ENCODE assay signal across 8 cellular contexts in genomic region chr2:85886585-85886984, GRCh38. TPM values are rescaled to one million over a fixed set of nuclear protein-coding genes. Genes with fewer than 3 reads are reported as not detected.
DNase-seq lines count a peak whose midpoint lies in the region; ATAC-seq and TF ChIP-seq lines count a peak whose summit lies in the region.

No MANE protein-coding gene starts in this region.

- peak; percentile 98 for DNase-seq in EL
- no peak for DNase-seq in T-helper 17 cell
- DNase-seq in astrocyte of the spinal cord (ENCODE audit: low read depth, low spot score): peak; percentile 87
- DNase-seq in lower leg skin (ENCODE audit: low spot score in 2 of 2): peak; percentile 80 to 94
- peak in 2 of 3 experiments; percentile 48 to 53 for DNase-seq in stimulated activated CD4-positive, alpha-beta T cell treated with anti-CD3 and anti-CD28 coated beads, TNF-alpha, amount 100 ng/mL, for 4 hours (ENCODE audit: low read depth in 3 of 3)
- DNase-seq in NCI-H146 (lab: John Stamatoyannopoulos, UW): no peak

- peak overlapping the region; percentile 91 for H3K4me3 Mint-ChIP-seq in T-helper 17 cell

- no peak for ATAC-seq in T-helper 17 cell
- ATAC-seq in GM21447 (IDR thresholded peaks at IDR 0.05; ENCODE audit: unreplicated experiment): no peak
- ATAC-seq in HG02981 (IDR thresholded peaks at IDR 0.05; ENCODE audit: unreplicated experiment): no peak

- in situ Hi-C loops in astrocyte of the spinal cord (cut with HindIII; ENCODE audit: low sequenced_read_pairs): no loop called here

- H3K27ac Mint-ChIP-seq in T-helper 17 cell: peak overlapping the region; percentile 91

- H3K4me1 Mint-ChIP-seq in T-helper 17 cell: peaks cover 45% of the 10 kb centered on the region

- WGBS in lower leg skin, 2 donors: 6 to 12% methylated on average over 11 of the region's 11 CpGs

- H3K9me3 ChIP-seq in T-helper 17 cell (ENCODE audit: control insufficient read depth, low read length, poor library complexity, severe bottlenecking): no peaks in the 10 kb centered on the region

- intact Hi-C loops in lower leg skin (cut with DNase I; ENCODE audit: low total_unique reads): loop anchor here (5.0 kb wide), 1 partner anchor 191 kb away; no protein-coding TSS in a partner anchor

- peaks cover 3% of the 10 kb centered on the region for H3K36me3 Mint-ChIP-seq in T-helper 17 cell (ENCODE audit: low read depth)

- TF ChIP-seq POLR2A in lower leg skin (IDR thresholded peaks at IDR 0.05): no peak

- H3K27me3 Mint-ChIP-seq in T-helper 17 cell: no peaks in the 10 kb centered on the region

- no peak for TF ChIP-seq CTCF in astrocyte of the spinal cord (IDR thresholded peaks at IDR 0.05; ENCODE audit: low read depth, low read length)
- TF ChIP-seq CTCF in lower leg skin (IDR thresholded peaks at IDR 0.05): no peak

- H3K4me3 ChIP-seq in astrocyte of the spinal cord (ENCODE audit: low read depth, low read length) (peak overlapping the region; percentile 62), lower leg skin (ENCODE audit: low read depth, poor library complexity, severe bottlenecking) (no peak overlapping the region)

RNA-seq across cellular contexts. Expression of gene ST3GAL5, which starts 2.2 kb away (rescaled TPM):
- 10 to 100 TPM; 26.6 to 34.3 TPM for total RNA-seq in T-helper 17 cell
- total RNA-seq in lower leg skin: 1 to 10 TPM; 6.9 to 8.6 (median 8.1) TPM

Comparison
In these comparisons a context has a peak if more than half of its experiments do, and no peak if none do; other contexts are left out.
1. DNase-seq: peak in EL (single experiment), astrocyte of the spinal cord (single experiment), lower leg skin (2 of 2) and stimulated activated CD4-positive, alpha-beta T cell treated with anti-CD3 and anti-CD28 coated beads, TNF-alpha, amount 100 ng/mL, for 4 hours (2 of 3); none in T-helper 17 cell (0 of 3) and NCI-H146 (single experiment).